ENCODE assay signal across 8 cellular contexts in the genomic region with DNA sequence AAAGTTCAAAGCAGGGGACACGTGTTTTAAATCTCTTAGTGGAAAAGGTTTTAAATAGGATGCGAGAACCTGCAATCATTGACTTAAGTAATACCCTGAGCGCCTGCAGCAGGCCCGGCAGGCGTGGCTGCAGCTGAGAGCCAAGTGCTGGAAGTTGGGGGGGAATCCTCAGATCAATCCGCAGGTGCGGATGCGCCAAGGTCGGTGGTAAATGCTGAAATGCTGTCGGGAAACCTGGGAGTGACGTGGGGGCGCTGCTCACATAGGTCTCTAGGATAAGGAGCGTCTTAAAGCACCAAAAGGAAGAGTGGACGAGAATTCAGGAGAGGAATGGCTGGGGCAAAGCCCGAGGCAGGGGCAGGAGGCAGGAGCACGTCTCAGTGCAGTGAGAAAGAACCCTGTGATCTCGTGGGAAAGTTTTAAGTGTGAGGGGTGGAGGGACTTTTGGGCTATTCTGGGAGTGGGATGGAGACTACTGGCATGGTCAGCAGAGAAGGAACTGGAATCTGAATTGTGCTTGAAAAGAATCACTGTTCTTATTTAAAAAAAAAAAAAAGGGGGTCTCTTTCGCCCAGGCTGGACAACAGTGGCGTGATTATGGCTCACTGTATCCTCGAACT. TPM values are rescaled to one million over a fixed set of nuclear protein-coding genes. Genes with fewer than 3 reads are reported as not detected.
DNase-seq lines count a peak whose midpoint lies in the region; ATAC-seq and TF ChIP-seq lines count a peak whose summit lies in the region.

No MANE protein-coding gene starts in this region.

- H4K20me1 ChIP-seq in osteoblast (ENCODE audit: insufficient read depth, low read length): peaks cover 4% of the 10 kb centered on the region

- ATAC-seq in left cardiac atrium: no peak
- ATAC-seq in GM21529 (IDR thresholded peaks at IDR 0.05; ENCODE audit: unreplicated experiment): no peak
- ATAC-seq in GM18519 (IDR thresholded peaks at IDR 0.05; ENCODE audit: low FRiP score, unreplicated experiment): no peak

- peak; percentile 42 to 58 for DNase-seq in cardiac muscle cell (ENCODE audit: low read depth in 1 of 2, low spot score in 1 of 2)
- no peak for DNase-seq in left cardiac atrium
- peak; percentile 67 for DNase-seq in NCI-H2107 treated with DMSO at 0.1 percent for 48 hours (lab: John Stamatoyannopoulos, UW; ENCODE audit: unreplicated experiment)
- peak; percentile 16 for DNase-seq in activated T-cell treated with anti-CD3 and anti-CD28 coated beads for 4 hours
- DNase-seq in fibroblast of the aortic adventitia (ENCODE audit: low read depth): no peak
- DNase-seq in osteoblast (ENCODE audit: insufficient read length, low spot score, missing footprints): peak; percentile 80

- TF ChIP-seq CTCF in cardiac muscle cell (IDR thresholded peaks at IDR 0.05; ENCODE audit: low read depth, low read length) (peak; percentile 12), fibroblast of the aortic adventitia (IDR thresholded peaks at IDR 0.05; ENCODE audit: insufficient read depth, low read length) (no peak), osteoblast (IDR thresholded peaks at IDR 0.05; ENCODE audit: extremely low read depth, low read depth, low read length) (no peak)

- H3K79me2 ChIP-seq in osteoblast (ENCODE audit: insufficient read depth, low read length): peaks cover 52% of the 10 kb centered on the region

- H3K4me3 ChIP-seq in cardiac muscle cell: peak overlapping the region; percentile 51
- peak overlapping the region; percentile 86 for H3K4me3 ChIP-seq in fibroblast of the aortic adventitia (ENCODE audit: low read depth, low read length)
- H3K4me3 ChIP-seq in osteoblast (ENCODE audit: insufficient read depth, low read length): peak overlapping the region; percentile 78

- H3K9me3 ChIP-seq in cardiac muscle cell (ENCODE audit: low read depth) (no peaks in the 10 kb centered on the region), osteoblast (ENCODE audit: low read depth, low read length) (no peaks in the 10 kb centered on the region)

- peak overlapping the region; percentile 51 for H2AFZ ChIP-seq in osteoblast (ENCODE audit: low read length)

- H3K36me3 ChIP-seq in cardiac muscle cell (no peaks in the 10 kb centered on the region), osteoblast (ENCODE audit: insufficient read depth, low read length) (no peaks in the 10 kb centered on the region)

- H3K27ac ChIP-seq in cardiac muscle cell: peak overlapping the region; percentile 95
- H3K27ac ChIP-seq in osteoblast (ENCODE audit: low read depth, low read length): peak overlapping the region; percentile 88

- intact Hi-C loops in left cardiac atrium (cut with DNase I): loop anchor here in 1 of 2 donors (5.0 kb wide), 1 partner anchor 39 kb away; no protein-coding TSS in a partner anchor

- H3K4me2 ChIP-seq in osteoblast (ENCODE audit: insufficient read depth, low read length): peak overlapping the region; percentile 93

- H3K27me3 ChIP-seq in cardiac muscle cell (no peaks in the 10 kb centered on the region), osteoblast (ENCODE audit: insufficient read depth, low read length) (no peaks in the 10 kb centered on the region)

- H3K4me1 ChIP-seq in cardiac muscle cell (ENCODE audit: low read depth) (peaks cover 10% of the 10 kb centered on the region), osteoblast (ENCODE audit: insufficient read depth, low read length) (peaks cover 63% of the 10 kb centered on the region)

RNA-seq across cellular contexts. Expression of a gene that starts 0.9 kb away (rescaled TPM):
- total RNA-seq in cardiac muscle cell (36.7 and 47.7 TPM in 2 replicates), left cardiac atrium (1 to 10 TPM; 3.2 to 3.3 TPM), fibroblast of the aortic adventitia (ENCODE audit: low replicate concordance) (4.0 and 41.1 TPM in 2 replicates), osteoblast (13.3 and 13.8 TPM in 2 replicates)
- polyA plus RNA-seq in cardiac muscle cell: 34.5 and 46.0 TPM in 2 replicates

RNA-seq across cellular contexts. Expression of a gene that starts 36.2 kb away (rescaled TPM):
- total RNA-seq in cardiac muscle cell (15.5 and 20.9 TPM in 2 replicates), left cardiac atrium (1 to 10 TPM; 1.9 TPM), fibroblast of the aortic adventitia (ENCODE audit: low replicate concordance) (2.8 and 8.0 TPM in 2 replicates), osteoblast (11.5 and 12.3 TPM in 2 replicates)
- 13.4 and 20.4 TPM in 2 replicates for polyA plus RNA-seq in cardiac muscle cell

RNA-seq across cellular contexts. Expression of a gene that starts 43.5 kb away (rescaled TPM):
- total RNA-seq in cardiac muscle cell: 1.2 and 2.0 TPM in 2 replicates
- 1.0 TPM in 2 replicates for polyA plus RNA-seq in cardiac muscle cell
- 1 to 10 TPM; 1.1 to 2.1 TPM for total RNA-seq in left cardiac atrium
- total RNA-seq in fibroblast of the aortic adventitia (ENCODE audit: low replicate concordance): 0.09 and 0.16 TPM in 2 replicates
- under 0.01 TPM in 2 replicates for total RNA-seq in osteoblast

RNA-seq across cellular contexts. Expression of a gene that starts 43.6 kb away (rescaled TPM):
- total RNA-seq in cardiac muscle cell (59.3 and 78.0 TPM in 2 replicates), left cardiac atrium (1 to 10 TPM; 7.1 to 9.7 TPM), fibroblast of the aortic adventitia (ENCODE audit: low replicate concordance) (78.4 and 164 TPM in 2 replicates), osteoblast (30.8 and 31.8 TPM in 2 replicates)
- polyA plus RNA-seq in cardiac muscle cell: 17.8 and 18.8 TPM in 2 replicates

Comparison
In these comparisons a context has a peak if more than half of its experiments do, and no peak if none do; other contexts are left out.
1. DNase-seq: peak in cardiac muscle cell (2 of 2), NCI-H2107 treated with DMSO at 0.1 percent for 48 hours (single experiment), activated T-cell treated with anti-CD3 and anti-CD28 coated beads for 4 hours (single experiment) and osteoblast (single experiment); none in left cardiac atrium (single experiment) and fibroblast of the aortic adventitia (single experiment).
2. Peak in every context shown above with its lines, with median percentiles within 50 percentile points of each other: H3K4me3 ChIP-seq.